Comparison of ENCODE assay signal across 27 cellular contexts in the genomic region with DNA sequence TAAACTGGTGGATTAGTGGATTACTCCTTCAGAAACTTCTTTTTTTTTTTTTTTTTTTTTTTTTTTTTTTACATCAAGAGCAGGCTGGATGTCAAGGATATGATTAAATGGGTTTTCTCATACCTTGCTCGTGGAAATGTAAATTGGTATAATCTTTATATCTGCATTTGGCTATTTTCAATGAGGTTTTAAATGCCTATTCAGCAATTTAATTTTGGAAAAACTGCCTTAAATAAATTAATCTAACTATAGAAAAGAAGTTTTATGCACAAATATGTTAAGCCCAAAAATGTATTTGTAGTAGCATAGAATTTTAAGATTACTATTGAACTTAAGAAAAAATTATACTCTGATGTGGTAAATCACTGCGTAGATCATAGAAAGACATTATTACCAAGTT.
"Had no signal": no experiment of that assay in that cellular context is flagged by ENCODE, and none has a peak within 500 bp of the region (broad histone marks: within the 10 kb centered on the region; RNA-seq: fewer than 3 reads in every experiment).

No MANE protein-coding gene starts in this region.

- H3K4me1 ChIP-seq: lower lobe of right lung, pancreas, prostate gland, sigmoid colon, tibial nerve, uterus had no signal

- H3K4me2 ChIP-seq: smooth muscle cell had no signal

- H3K9me3 ChIP-seq: lower lobe of right lung, pancreas, prostate gland, sigmoid colon, tibial nerve, uterus had no signal

- DNase-seq: hypothalamus; immature natural killer cell; islet precursor cell; left ventricle myocardium superior; lower lobe of right lung; mammary epithelial cell; mesenchymal stem cell; naive thymus-derived CD8-positive, alpha-beta T cell; nucleus accumbens; pancreas; posterior cingulate gyrus; retina; right cardiac atrium; sigmoid colon; stimulated activated CD4-positive, alpha-beta T cell treated with anti-CD3 and anti-CD28 coated beads, Interleukin-1b, Interleukin-23, amount 100 ng/mL, for 48 hours; stimulated activated CD4-positive, alpha-beta T cell treated with anti-CD3 and anti-CD28 coated beads, Interleukin-2, amount 100 ng/mL, for 48 hours; stimulated activated CD4-positive, alpha-beta T cell treated with anti-CD3 and anti-CD28 coated beads, Interleukin-4, amount 100 ng/mL, for 4 hours; stimulated activated CD8-positive, alpha-beta memory T cell treated with anti-CD3 and anti-CD28 coated beads, Interleukin-4, amount 100 ng/mL, for 48 hours; stimulated activated naive CD4-positive, alpha-beta T cell treated with Interleukin-2 at 50 U/mL for 16 hours; stimulated activated naive CD8-positive, alpha-beta T cell treated with anti-CD3 and anti-CD28 coated beads, Interleukin-15, amount 100 ng/mL, for 72 hours; substantia nigra; uterus had no signal

- H3K27ac ChIP-seq: lower lobe of right lung, pancreas, prostate gland, sigmoid colon, tibial nerve, uterus had no signal

- H3K27me3 ChIP-seq: pancreas, sigmoid colon, tibial nerve, uterus had no signal

- FAIRE-seq: pancreas had no signal

- ATAC-seq: left lobe of liver; left ventricle myocardium superior; lower lobe of right lung; naive thymus-derived CD8-positive, alpha-beta T cell; pancreas; right cardiac atrium; stimulated activated memory B cell treated with anti-CD40 and anti-IgM and Interleukin-4, amounts not matched to agents 10 μg/mL and 1 μg/mL and 100 μg/mL, for 72 hours; stimulated activated naive CD8-positive, alpha-beta T cell treated with anti-CD3 and anti-CD28 coated beads, Interleukin-15, amount 100 ng/mL, for 72 hours had no signal

- H3K36me3 ChIP-seq: lower lobe of right lung, pancreas, prostate gland, sigmoid colon, tibial nerve, uterus had no signal

- H3K4me3 ChIP-seq: lower lobe of right lung, pancreas, prostate gland, sigmoid colon, smooth muscle cell, tibial nerve, uterus had no signal
